ENCODE assay signal across 8 cellular contexts in the genomic region with DNA sequence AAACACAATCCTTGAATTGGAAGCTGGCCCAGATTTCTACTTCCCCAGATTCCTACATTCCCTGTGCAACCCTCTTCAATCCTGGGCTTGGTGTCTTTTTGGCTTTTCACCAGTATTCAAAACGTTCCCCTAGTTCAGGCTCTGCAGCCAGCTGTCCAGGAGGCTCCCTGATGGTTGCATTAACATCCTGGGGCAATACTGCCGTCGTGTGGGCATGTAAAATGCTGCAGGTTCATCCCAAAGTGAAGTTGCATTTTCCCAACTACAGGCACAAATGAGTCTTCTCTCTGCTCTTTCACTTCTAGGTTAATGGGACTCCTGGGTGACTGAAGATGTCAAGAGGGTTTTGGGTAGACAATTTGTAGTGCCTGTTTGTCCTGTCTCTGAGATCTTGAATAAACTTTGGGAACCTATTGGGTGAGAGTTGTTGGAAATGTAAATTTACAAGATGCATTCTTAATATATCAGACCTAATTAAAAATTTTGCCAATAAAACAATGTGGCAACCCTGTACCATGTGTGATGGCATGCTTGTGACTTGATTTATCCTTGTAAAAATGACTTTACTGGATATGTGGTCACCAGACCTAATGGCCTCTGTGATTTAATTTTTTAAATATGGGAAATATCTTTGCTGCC. TPM values are rescaled to one million over a fixed set of nuclear protein-coding genes. Genes with fewer than 3 reads are reported as not detected.
DNase-seq lines count a peak whose midpoint lies in the region; ATAC-seq and TF ChIP-seq lines count a peak whose summit lies in the region.

No MANE protein-coding gene starts in this region.

- H3K36me3 ChIP-seq in left ventricle myocardium inferior = no peaks in the 10 kb centered on the region
- H3K36me3 ChIP-seq in smooth muscle cell (ENCODE audit: low read depth) = no peaks in the 10 kb centered on the region
- H3K36me3 ChIP-seq in aorta (ENCODE audit: control insufficient read depth in 1 of 2, insufficient read depth in 2 of 2, low read length in 1 of 2) = no peaks in the 10 kb centered on the region

- H3F3A ChIP-seq in smooth muscle cell (ENCODE audit: low read depth) = no peaks in the 10 kb centered on the region

- intact Hi-C loops in left ventricle myocardium inferior (cut with micrococcal nuclease) = no loop called here
- intact Hi-C loops in left cardiac atrium (cut with DNase I) = no loop called here
- intact Hi-C loops in aorta (cut with DNase I) = no loop called here

- H3K9ac ChIP-seq in smooth muscle cell (ENCODE audit: low read depth) = no peak overlapping the region

- H3K4me3 ChIP-seq in left ventricle myocardium inferior = no peak overlapping the region
- H3K4me3 ChIP-seq in epithelial cell of esophagus (ENCODE audit: low read length) = no peak overlapping the region
- H3K4me3 ChIP-seq in smooth muscle cell = no peak overlapping the region
- no peak overlapping the region for H3K4me3 ChIP-seq in aorta (ENCODE audit: low read length in 2 of 2)

- H3K9me3 ChIP-seq in left ventricle myocardium inferior (replicated peaks) (no peaks in the 10 kb centered on the region), smooth muscle cell (replicated peaks; ENCODE audit: low read depth) (no peaks in the 10 kb centered on the region), aorta (ENCODE audit: control insufficient read depth, low read length) (no peaks in the 10 kb centered on the region)

- no peaks in the 10 kb centered on the region for H3K79me2 ChIP-seq in smooth muscle cell (ENCODE audit: low read depth)

- peak; percentile 8 for TF ChIP-seq CTCF in left ventricle myocardium inferior (IDR thresholded peaks at IDR 0.05; ENCODE audit: borderline replicate concordance)
- TF ChIP-seq CTCF in epithelial cell of esophagus (IDR thresholded peaks at IDR 0.05; ENCODE audit: insufficient read depth, low read depth, low read length, missing control alignments) = peak; percentile 45
- TF ChIP-seq CTCF in smooth muscle cell (IDR thresholded peaks at IDR 0.05; ENCODE audit: borderline replicate concordance, insufficient read depth, poor library complexity, severe bottlenecking) = peak; percentile 18
- TF ChIP-seq CTCF in omental fat pad (IDR thresholded peaks at IDR 0.05) = no peak

- no peaks in the 10 kb centered on the region for H4K20me1 ChIP-seq in smooth muscle cell (ENCODE audit: low read depth)

- no peaks in the 10 kb centered on the region for H3K4me1 ChIP-seq in left ventricle myocardium inferior
- no peaks in the 10 kb centered on the region for H3K4me1 ChIP-seq in smooth muscle cell (ENCODE audit: low read depth)
- no peaks in the 10 kb centered on the region for H3K4me1 ChIP-seq in aorta (ENCODE audit: control insufficient read depth in 1 of 2, insufficient read depth in 2 of 2, low read length in 2 of 2)

- no peak overlapping the region for H3K27ac ChIP-seq in left ventricle myocardium inferior (replicated peaks)
- no peak overlapping the region for H3K27ac ChIP-seq in smooth muscle cell (ENCODE audit: low read depth)
- no peak overlapping the region for H3K27ac ChIP-seq in aorta (ENCODE audit: low read depth in 1 of 2, low read length in 2 of 2)

- H3K27me3 ChIP-seq in left ventricle myocardium inferior (ENCODE audit: low read depth) (peaks cover 33% of the 10 kb centered on the region), smooth muscle cell (ENCODE audit: low read depth) (no peaks in the 10 kb centered on the region), aorta (ENCODE audit: control insufficient read depth in 1 of 2, insufficient read depth in 2 of 2, low read length in 1 of 2) (no peaks in the 10 kb centered on the region)

- DNase-seq in left ventricle myocardium inferior = no peak
- DNase-seq in left cardiac atrium = no peak
- DNase-seq in NCI-H524 (lab: John Stamatoyannopoulos, UW) = peak; percentile 77 to 86
- DNase-seq in epithelial cell of esophagus (ENCODE audit: low read depth) = peak; percentile 12
- DNase-seq in smooth muscle cell (lab: John Stamatoyannopoulos, UW; ENCODE audit: unreplicated experiment) = no peak
- DNase-seq in OCI-M2 (lab: John Stamatoyannopoulos, UW; ENCODE audit: unreplicated experiment) = no peak
- no peak for DNase-seq in aorta
- no peak for DNase-seq in omental fat pad (ENCODE audit: low spot score)

- no peak overlapping the region for H2AFZ ChIP-seq in smooth muscle cell (ENCODE audit: low read depth)

- no peak overlapping the region for H3K4me2 ChIP-seq in smooth muscle cell

- WGBS in smooth muscle cell (ENCODE audit: low lambda C conversion rate) = 13% methylated on average over 3 of the region's 3 CpGs
- 1 to 2% methylated on average over 3 of the region's 3 CpGs for whole genome bisulfite sequencing in aorta, 2 donors

- no peak for ATAC-seq in left cardiac atrium
- ATAC-seq in aorta (ENCODE audit: low FRiP score) = no peak
- no peak for ATAC-seq in omental fat pad (ENCODE audit: low FRiP score)

RNA-seq across cellular contexts. Expression of a gene that starts 28.6 kb away (rescaled TPM):
- not detected for total RNA-seq in left ventricle myocardium inferior
- not detected for total RNA-seq in left cardiac atrium
- not detected in 2 replicates for total RNA-seq in smooth muscle cell
- polyA plus RNA-seq in smooth muscle cell = 0.17 TPM in 1 of 2 replicates, not detected in the other
- not detected for total RNA-seq in aorta
- polyA plus RNA-seq in aorta = not detected
- not detected for total RNA-seq in omental fat pad

Comparison
In these comparisons a context has a peak if more than half of its experiments do, and no peak if none do; other contexts are left out.
1. DNase-seq: peak in NCI-H524 (2 of 2) and epithelial cell of esophagus (single experiment); none in left ventricle myocardium inferior (single experiment), left cardiac atrium (single experiment), smooth muscle cell (single experiment), OCI-M2 (single experiment), aorta (0 of 2) and omental fat pad (single experiment).
2. CTCF ChIP-seq: peak in left ventricle myocardium inferior (single experiment), epithelial cell of esophagus (single experiment) and smooth muscle cell (single experiment); none in omental fat pad (0 of 3).